In genomic region chr4:82430193-82431025, GRCh38 we compare ENCODE assay signal across 8 cellular contexts. TPM values are rescaled to one million over a fixed set of nuclear protein-coding genes. Genes with fewer than 3 reads are reported as not detected.
DNase-seq lines count a peak whose midpoint lies in the region; ATAC-seq and TF ChIP-seq lines count a peak whose summit lies in the region.

Gene ENOPH1, plus strand, starts transcription at chr4:82430590. Its CDS starts 240 bp downstream, at chr4:82430830.
Gene HNRNPDL, minus strand, starts transcription at chr4:82430462. Its CDS starts 772 bp downstream, at chr4:82429690.

- TF ChIP-seq CTCF in WERI-Rb-1 (IDR thresholded peaks at IDR 0.05; ENCODE audit: low read depth, low read length) = no peak
- peak in 1 of 2 donors; percentile 1 for TF ChIP-seq CTCF in mammary epithelial cell (conservative IDR thresholded peaks at IDR 0.05 in 1 of 2, IDR thresholded peaks at IDR 0.05 in 1 of 2; ENCODE audit: extremely low read depth in 1 of 2, insufficient read depth in 1 of 2, low read depth in 1 of 2, low read length in 2 of 2)

- DNase-seq in ACHN = peak; percentile 91
- DNase-seq in NCI-H2227 (lab: John Stamatoyannopoulos, UW; ENCODE audit: unreplicated experiment) = peak; percentile 96
- DNase-seq in WERI-Rb-1 = peak; percentile 98
- DNase-seq in mammary epithelial cell = peak; percentile 98
- peak; percentile 95 for DNase-seq in iPS-NIHi7 (ENCODE audit: extremely low spot score)
- DNase-seq in smooth muscle cell of the brain vasculature (ENCODE audit: low read depth, low spot score) = peak; percentile 90

- BruUV-seq in mammary epithelial cell (replicated peaks; lab: Mats Ljungman, UMichigan) = TSS peak; percentile 50

- 2% methylated on average over 27 of the region's 85 CpGs for WGBS in mammary epithelial cell (ENCODE audit: low coverage, missing lambda C conversion rate)

- peak within 1 kb of the TSS; percentile 92 for H3K9ac ChIP-seq in mammary epithelial cell (ENCODE audit: insufficient read depth, low read length)

- H3K36me3 ChIP-seq in WERI-Rb-1 (peaks cover 76% of the 10 kb centered on the region), mammary epithelial cell (ENCODE audit: insufficient read depth, low read length) (peaks cover 31% of the 10 kb centered on the region)

- intact Hi-C loops in mammary epithelial cell (cut with micrococcal nuclease) = no loop called here

- H4K20me1 ChIP-seq in mammary epithelial cell (ENCODE audit: insufficient read depth, low read length) = peaks cover 31% of the 10 kb centered on the region

- H3K79me2 ChIP-seq in mammary epithelial cell (ENCODE audit: insufficient read depth, low read length) = peaks cover 91% of the 10 kb centered on the region

- H3K4me3 ChIP-seq in WERI-Rb-1 (ENCODE audit: low read depth, low read length) (peak within 1 kb of the TSS; percentile 95), mammary epithelial cell (replicated peaks in 1 of 3; ENCODE audit: insufficient read depth in 1 of 3, low read depth in 2 of 3, low read length in 3 of 3) (peak within 1 kb of the TSS; percentile 95 to 98 (median 98))

- H3K4me1 ChIP-seq in mammary epithelial cell (ENCODE audit: insufficient read depth, low read length) = peaks cover 36% of the 10 kb centered on the region

- in situ Hi-C loops in ACHN (cut with HindIII; ENCODE audit: low pct_ligation_motif_present, low pct_unique_long_range_greater_than_20kb, low sequenced_read_pairs) = no loop called here
- in situ Hi-C loops in mammary epithelial cell (cut with MboI; ENCODE audit: low sequenced_read_pairs in 2 of 2) = no loop called here

- H3K9me3 ChIP-seq in WERI-Rb-1 (ENCODE audit: severe bottlenecking) (no peaks in the 10 kb centered on the region), mammary epithelial cell (replicated peaks; ENCODE audit: insufficient read depth, low read length) (no peaks in the 10 kb centered on the region)

- H2AFZ ChIP-seq in mammary epithelial cell (ENCODE audit: low read depth, low read length) = peak within 1 kb of the TSS; percentile 75

- CTCF ChIA-PET in mammary epithelial cell (lab: Charles Lee; ENCODE audit: low non-redundant PET) = no interaction called here

- dilution Hi-C loops in mammary epithelial cell (cut with HindIII; ENCODE audit: low sequenced_read_pairs) = loop anchor here (5.0 kb wide), 1 partner anchor 63 kb away; no protein-coding TSS in a partner anchor

- peak; percentile 72 for ATAC-seq in GM18873 (IDR thresholded peaks at IDR 0.05; ENCODE audit: low FRiP score, unreplicated experiment)
- ATAC-seq in HG03139 (IDR thresholded peaks at IDR 0.05; ENCODE audit: unreplicated experiment) = peak; percentile 64

- H3K4me2 ChIP-seq in mammary epithelial cell (ENCODE audit: insufficient read depth, low read depth, low read length) = peak within 1 kb of the TSS; percentile 88

- peak within 1 kb of the TSS; percentile 100 for H3K27ac ChIP-seq in WERI-Rb-1
- peak within 1 kb of the TSS; percentile 96 for H3K27ac ChIP-seq in mammary epithelial cell (ENCODE audit: insufficient read depth, low read depth, low read length)

- no peaks in the 10 kb centered on the region for H3K27me3 ChIP-seq in WERI-Rb-1 (ENCODE audit: insufficient read depth, low read depth, severe bottlenecking)
- H3K27me3 ChIP-seq in mammary epithelial cell (ENCODE audit: insufficient read depth, low read length) = no peaks in the 10 kb centered on the region

RNA-seq across cellular contexts. Expression of gene ENOPH1, which starts in this region (rescaled TPM):
- 10 to 100 TPM; 37.7 to 40.5 TPM for total RNA-seq in mammary epithelial cell
- 16.5 TPM for polyA plus RNA-seq in mammary epithelial cell
- 8.5 TPM for polyA minus RNA-seq in mammary epithelial cell

RNA-seq across cellular contexts. Expression of gene HNRNPDL, which starts in this region (rescaled TPM):
- total RNA-seq in mammary epithelial cell = 100 to 1,000 TPM in 1 of 2 donors, 10 to 100 TPM in 1; 81.2 to 256 TPM
- 141 TPM for polyA plus RNA-seq in mammary epithelial cell
- polyA minus RNA-seq in mammary epithelial cell = 33.5 TPM

Comparison
In these comparisons a context has a peak if more than half of its experiments do, and no peak if none do; other contexts are left out.
1. Peak in every context shown above with its lines: DNase-seq, ATAC-seq, H3K4me3 ChIP-seq and H3K27ac ChIP-seq.